In the genomic region with DNA sequence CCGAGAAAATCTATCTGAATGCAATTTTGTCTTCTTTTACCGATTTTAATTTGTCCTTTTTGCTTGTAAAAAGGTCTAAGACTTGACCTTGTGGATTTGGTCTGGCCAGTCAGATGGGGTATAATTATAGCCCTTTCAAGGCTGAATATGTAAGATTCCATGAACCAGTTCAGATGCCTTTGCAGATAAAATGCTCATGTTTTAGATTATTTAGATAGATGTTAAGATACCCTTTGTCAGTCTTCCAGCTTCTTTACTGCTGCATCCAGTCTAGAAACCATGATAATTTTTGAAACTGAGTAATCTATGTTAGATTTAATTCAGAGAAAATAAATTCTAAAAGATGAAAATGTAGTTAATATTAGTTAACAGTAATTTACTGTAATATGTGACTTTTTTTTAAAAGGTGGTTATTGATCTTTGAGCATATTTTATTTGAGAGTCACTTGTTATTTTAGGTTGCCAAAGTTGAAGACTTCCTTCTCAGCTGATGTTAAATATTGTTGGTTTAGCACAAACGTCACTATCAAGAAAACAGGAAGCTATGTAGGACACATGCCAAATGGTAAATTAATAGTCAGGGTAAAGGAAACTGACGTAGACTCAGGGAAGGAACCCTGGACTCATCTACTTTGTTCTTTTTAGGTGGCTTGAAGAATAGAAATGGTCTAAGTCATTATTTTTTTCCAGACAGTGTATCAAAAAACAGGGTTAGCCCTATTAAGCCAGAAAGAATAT, we compare ENCODE assay signal across 9 cellular contexts. TPM values are rescaled to one million over a fixed set of nuclear protein-coding genes. Genes with fewer than 3 reads are reported as not detected.
A peak's percentile ranks its signal among the peaks of the same experiment; 100 is the strongest.
DNase-seq lines count a peak whose midpoint lies in the region; ATAC-seq, FAIRE-seq and TF ChIP-seq lines count a peak whose summit lies in the region.
"Had no signal": no experiment of that assay in that cellular context is flagged by ENCODE, and none has a peak within 500 bp of the region (broad histone marks: within the 10 kb centered on the region; RNA-seq: fewer than 3 reads in every experiment).

No MANE protein-coding gene starts in this region.

- no peak overlapping the region for H3K4me3 ChIP-seq in coronary artery

- DNase-seq in AML-193 (lab: John Stamatoyannopoulos, UW): peak; percentile 64 to 65
- DNase-seq in NAMALWA (ENCODE audit: low spot score): peak; percentile 44
- DNase-seq in coronary artery (ENCODE audit: low spot score): no peak
- peak in 1 of 2 donors; percentile 6 for DNase-seq in memory B cell (ENCODE audit: low spot score in 2 of 2)
- DNase-seq in NCI-H748 (lab: John Stamatoyannopoulos, UW; ENCODE audit: unreplicated experiment): no peak
- no peak for DNase-seq in GM12892 (ENCODE audit: insufficient read length)
- DNase-seq in activated naive CD4-positive, alpha-beta T cell (lab: John Stamatoyannopoulos, UW): no peak

- no peak for FAIRE-seq in GM12892 (lab: Jason Lieb, UNC)

- TF ChIP-seq POLR2A in GM12892 (IDR thresholded peaks at IDR 0.05; ENCODE audit: low read depth, low read length) (no peak), GM18505 (IDR thresholded peaks at IDR 0.05; ENCODE audit: borderline replicate concordance, extremely low read depth, insufficient read depth, insufficient read length) (no peak)

- TF ChIP-seq CTCF in coronary artery (IDR thresholded peaks at IDR 0.05): no peak

- no peak overlapping the region for H3K4me3 Mint-ChIP-seq in memory B cell
- H3K4me3 Mint-ChIP-seq: mesothelial cell of epicardium had no signal

- H3K4me1 Mint-ChIP-seq in memory B cell: peaks cover 4% of the 10 kb centered on the region

- peak; percentile 99 for ATAC-seq in memory B cell (ENCODE audit: low read depth)
- no peak for ATAC-seq in GM18505 (IDR thresholded peaks at IDR 0.05; ENCODE audit: unreplicated experiment)

- no peaks in the 10 kb centered on the region for H3K27me3 Mint-ChIP-seq in memory B cell

- peak overlapping the region; percentile 36 to 58 for H3K27ac ChIP-seq in coronary artery

- no peaks in the 10 kb centered on the region for H3K9me3 Mint-ChIP-seq in memory B cell
- H3K9me3 Mint-ChIP-seq: mesothelial cell of epicardium had no signal

- H3K36me3 Mint-ChIP-seq in memory B cell: peaks cover 2% of the 10 kb centered on the region
- H3K36me3 Mint-ChIP-seq: mesothelial cell of epicardium had no signal

- peak overlapping the region; percentile 88 for H3K27ac Mint-ChIP-seq in memory B cell
- H3K27ac Mint-ChIP-seq: mesothelial cell of epicardium had no signal

RNA-seq across cellular contexts. Expression of gene BABAM2, which starts 29.8 kb away (rescaled TPM):
- 31.4 TPM for polyA plus RNA-seq in GM12892 (2012; ENCODE audit: missing spikeins)

RNA-seq across cellular contexts. Expression of gene RBKS, which starts 30.1 kb away (rescaled TPM):
- 1.4 TPM for polyA plus RNA-seq in GM12892 (2012; ENCODE audit: missing spikeins)

Comparison
In these comparisons a context has a peak if more than half of its experiments do, and no peak if none do; other contexts are left out.
1. DNase-seq: peak in AML-193 (2 of 2) and NAMALWA (single experiment); none in coronary artery (single experiment), NCI-H748 (single experiment), GM12892 (single experiment) and activated naive CD4-positive, alpha-beta T cell (0 of 4).